In genomic region chr4:2401610-2401983, GRCh38 we compare ENCODE assay signal across 1 cellular context.
TF ChIP-seq lines count a peak whose summit lies in the region.

No MANE protein-coding gene starts in this region.

TF ChIP-seq in HCT116, 20 proteins besides CTCF, POLR2A, EP300 and RAD21 (continued from another document):
- TF ChIP-seq ZBTB33 (IDR thresholded peaks at IDR 0.05; ENCODE audit: extremely low read depth, insufficient replicate concordance, low read length) (no peak), SRF (IDR thresholded peaks at IDR 0.05; ENCODE audit: low read depth) (no peak), TCF7L2 (IDR thresholded peaks at IDR 0.05; ENCODE audit: borderline replicate concordance, extremely low read depth, insufficient read depth, insufficient read length) (no peak), ZNF274 (IDR thresholded peaks at IDR 0.05; ENCODE audit: low read depth, low read length) (no peak), ZFX (IDR thresholded peaks at IDR 0.05) (no peak)
